ENCODE assay signal across 12 cellular contexts in the genomic region with DNA sequence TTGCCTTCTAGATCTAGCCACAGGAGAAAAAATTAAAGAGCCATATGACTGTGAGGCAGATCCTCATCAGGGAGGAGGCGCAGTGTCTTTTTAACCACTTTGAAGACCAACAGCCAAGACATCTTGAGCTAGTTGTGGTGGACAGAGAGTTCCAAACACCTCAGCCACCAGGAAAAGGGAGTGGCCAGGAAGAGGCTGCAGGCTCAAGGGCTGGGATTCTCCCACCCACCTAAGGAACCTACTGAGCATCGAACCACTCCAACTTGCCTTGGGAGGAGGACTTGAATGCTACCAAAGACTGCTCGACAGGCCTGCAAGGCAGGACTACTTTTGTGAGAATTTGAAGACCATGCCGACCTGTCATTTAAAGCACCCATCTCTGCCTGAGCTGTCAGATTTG.
"Had no signal": no experiment of that assay in that cellular context is flagged by ENCODE, and none has a peak within 500 bp of the region (broad histone marks: within the 10 kb centered on the region; RNA-seq: fewer than 3 reads in every experiment).

No MANE protein-coding gene starts in this region.

- ATAC-seq: gastrocnemius medialis had no signal

- H3K27ac ChIP-seq: brain microvascular endothelial cell, coronary artery, gastrocnemius medialis, left lung, thyroid gland had no signal

- H3K4me1 ChIP-seq: gastrocnemius medialis, thyroid gland had no signal

- DNase-seq: activated effector memory CD4-positive, alpha-beta T cell treated with anti-CD3 and anti-CD28 coated beads, Interleukin-2, amount 50 U/mL, for 16 hours; activated naive CD4-positive, alpha-beta T cell treated with anti-CD3 and anti-CD28 coated beads, Interleukin-2, amount 50 U/mL, for 16 hours; aorta; gastrocnemius medialis; head of caudate nucleus; kidney; left lung; nephron progenitor cell; stimulated activated naive B cell treated with anti-CD40 and anti-IgM and Interleukin-4, amounts not matched to agents 10 μg/mL and 1 μg/mL and 100 μg/mL, for 72 hours had no signal

- H3K27me3 ChIP-seq: brain microvascular endothelial cell, gastrocnemius medialis, left lung, thyroid gland had no signal

- H3K36me3 ChIP-seq: brain microvascular endothelial cell, gastrocnemius medialis, left lung, thyroid gland had no signal

- H3K4me3 ChIP-seq: coronary artery, gastrocnemius medialis, left lung, thyroid gland had no signal

- H3K9me3 ChIP-seq: gastrocnemius medialis, left lung, thyroid gland had no signal
